25 cellular contexts compared by ENCODE assay signal in the genomic region with DNA sequence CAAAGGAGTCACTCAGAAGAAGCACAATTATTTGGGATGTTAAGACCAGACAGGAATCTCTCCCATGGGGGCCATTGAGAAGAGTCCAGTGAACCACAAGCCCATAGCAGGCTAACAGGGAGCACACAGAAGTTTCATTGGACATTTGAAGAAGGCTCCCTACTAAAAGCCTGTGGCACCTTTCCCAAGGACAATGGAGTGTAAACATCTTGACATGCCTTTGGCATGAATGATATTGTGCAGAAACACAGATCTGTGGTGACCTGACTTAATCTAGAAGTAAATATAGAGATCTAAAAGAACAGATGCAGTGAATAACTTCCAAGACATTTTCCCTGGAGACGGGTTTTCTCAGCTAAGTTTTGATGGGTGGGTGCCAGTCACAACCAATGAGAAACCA.
DNase-seq lines count a peak whose midpoint lies in the region; ATAC-seq and TF ChIP-seq lines count a peak whose summit lies in the region.
"Had no signal": no experiment of that assay in that cellular context is flagged by ENCODE, and none has a peak within 500 bp of the region (broad histone marks: within the 10 kb centered on the region; RNA-seq: fewer than 3 reads in every experiment).

No MANE protein-coding gene starts in this region.

- no peaks in the 10 kb centered on the region for H3K27me3 ChIP-seq in CD8-positive, alpha-beta T cell (ENCODE audit: insufficient read depth, low read length)
- H3K27me3 ChIP-seq: cardiac muscle cell, tibial artery had no signal

- H3K27ac ChIP-seq in CD8-positive, alpha-beta T cell (ENCODE audit: low read depth, low read length), result no peak overlapping the region
- H3K27ac ChIP-seq: C4-2B, cardiac muscle cell, coronary artery, psoas muscle, RWPE1, SK-N-MC, tibial artery had no signal

- peaks cover 4% of the 10 kb centered on the region for H3K27me3 Mint-ChIP-seq in CD8-positive, alpha-beta T cell (ENCODE audit: low read depth)

- H3K4me3 ChIP-seq in foreskin fibroblast (ENCODE audit: low read depth in 1 of 2, low read length in 2 of 2) (no peak overlapping the region), skeletal muscle cell (ENCODE audit: low read depth, low read length) (no peak overlapping the region)
- no peak overlapping the region for H3K4me3 ChIP-seq in CD8-positive, alpha-beta T cell (ENCODE audit: low read depth, low read length)
- H3K4me3 ChIP-seq: cardiac muscle cell, coronary artery, psoas muscle, SK-N-MC, tibial artery had no signal

- no peaks in the 10 kb centered on the region for H3K36me3 ChIP-seq in CD8-positive, alpha-beta T cell (ENCODE audit: insufficient read depth, low read length)
- H3K36me3 ChIP-seq: cardiac muscle cell, tibial artery had no signal

- no peak for TF ChIP-seq CTCF in foreskin fibroblast (IDR thresholded peaks at IDR 0.05; ENCODE audit: low read depth, low read length)
- no peak for TF ChIP-seq CTCF in CD8-positive, alpha-beta T cell (IDR thresholded peaks at IDR 0.05)

- H3K27ac Mint-ChIP-seq in CD8-positive, alpha-beta T cell, result no peak overlapping the region
- H3K27ac Mint-ChIP-seq: activated naive CD4-positive, alpha-beta T cell treated with anti-CD3 and anti-CD28 coated beads for 36 hours; effector memory CD8-positive, alpha-beta T cell; naive thymus-derived CD4-positive, alpha-beta T cell had no signal

- no peaks in the 10 kb centered on the region for H3K9me3 ChIP-seq in CD8-positive, alpha-beta T cell (ENCODE audit: low read length)
- H3K9me3 ChIP-seq: psoas muscle, tibial artery had no signal

- DNase-seq in EL (peak; percentile 3), SK-MEL-5 (ENCODE audit: low read depth, low spot score) (peak; percentile 43), foreskin fibroblast (peak; percentile 41 to 64), skeletal muscle cell (ENCODE audit: low read depth) (peak; percentile 35), Ammon's horn (ENCODE audit: low spot score) (no peak), NCI-H2227 treated with DMSO at 0.1 percent for 48 hours (lab: John Stamatoyannopoulos, UW) (no peak)
- DNase-seq in CD8-positive, alpha-beta T cell, result no peak
- DNase-seq: activated CD4-positive, alpha-beta T cell treated with anti-CD3 and anti-CD28 coated beads, Interleukin-2, amount 50 U/mL, for 48 hours; activated CD4-positive, CD25-positive, alpha-beta regulatory T cell; activated naive CD4-positive, alpha-beta T cell treated with anti-CD3 and anti-CD28 coated beads for 36 hours; amygdala; effector memory CD8-positive, alpha-beta T cell; hippocampal formation; naive thymus-derived CD4-positive, alpha-beta T cell; NCI-H1092 treated with DMSO at 0.1 percent for 48 hours; NCI-H1930; NCI-H69; psoas muscle; stimulated activated naive CD8-positive, alpha-beta T cell treated with anti-CD3 and anti-CD28 coated beads, Interleukin-15, Interleukin-2, amounts not matched to agents 100 U/mL and 50 U/mL, for 24 hours; tibial artery had no signal

- H3K4me1 Mint-ChIP-seq in CD8-positive, alpha-beta T cell (ENCODE audit: low read depth), result no peaks in the 10 kb centered on the region
- H3K4me1 Mint-ChIP-seq: naive thymus-derived CD4-positive, alpha-beta T cell had no signal

- intact Hi-C loops in CD8-positive, alpha-beta T cell (cut with DNase I, micrococcal nuclease), result no loop called here

- in situ Hi-C loops in SK-MEL-5 (cut with HindIII; ENCODE audit: low pct_unique_long_range_greater_than_20kb, low sequenced_read_pairs), result no loop called here

- no peaks in the 10 kb centered on the region for H3K4me1 ChIP-seq in CD8-positive, alpha-beta T cell (ENCODE audit: insufficient read depth, low read length)
- H3K4me1 ChIP-seq: psoas muscle had no signal

- no peak overlapping the region for H3K4me3 Mint-ChIP-seq in CD8-positive, alpha-beta T cell
- H3K4me3 Mint-ChIP-seq: activated naive CD4-positive, alpha-beta T cell treated with anti-CD3 and anti-CD28 coated beads for 36 hours; effector memory CD8-positive, alpha-beta T cell; naive thymus-derived CD4-positive, alpha-beta T cell had no signal

- H3K36me3 Mint-ChIP-seq in CD8-positive, alpha-beta T cell, result no peaks in the 10 kb centered on the region
- H3K36me3 Mint-ChIP-seq: naive thymus-derived CD4-positive, alpha-beta T cell had no signal

- CTCF ChIA-PET in CD8-positive, alpha-beta T cell (lab: Charles Lee), result no interaction called here

- no peak for ATAC-seq in CD8-positive, alpha-beta T cell
- ATAC-seq: effector memory CD8-positive, alpha-beta T cell; naive thymus-derived CD4-positive, alpha-beta T cell; psoas muscle; stimulated activated naive CD8-positive, alpha-beta T cell treated with anti-CD3 and anti-CD28 coated beads, Interleukin-15, Interleukin-2, amounts not matched to agents 100 U/mL and 50 U/mL, for 24 hours had no signal

- H3K9me3 Mint-ChIP-seq in CD8-positive, alpha-beta T cell, result no peaks in the 10 kb centered on the region

- POLR2A ChIA-PET in CD8-positive, alpha-beta T cell (lab: Charles Lee), result no interaction called here

Comparison
In these comparisons a context has a peak if more than half of its experiments do, and no peak if none do; other contexts are left out.
1. DNase-seq: peak in EL (single experiment), SK-MEL-5 (single experiment), foreskin fibroblast (2 of 2) and skeletal muscle cell (single experiment); none in CD8-positive, alpha-beta T cell (0 of 7), Ammon's horn (single experiment) and NCI-H2227 treated with DMSO at 0.1 percent for 48 hours (single experiment).